In the genomic region with DNA sequence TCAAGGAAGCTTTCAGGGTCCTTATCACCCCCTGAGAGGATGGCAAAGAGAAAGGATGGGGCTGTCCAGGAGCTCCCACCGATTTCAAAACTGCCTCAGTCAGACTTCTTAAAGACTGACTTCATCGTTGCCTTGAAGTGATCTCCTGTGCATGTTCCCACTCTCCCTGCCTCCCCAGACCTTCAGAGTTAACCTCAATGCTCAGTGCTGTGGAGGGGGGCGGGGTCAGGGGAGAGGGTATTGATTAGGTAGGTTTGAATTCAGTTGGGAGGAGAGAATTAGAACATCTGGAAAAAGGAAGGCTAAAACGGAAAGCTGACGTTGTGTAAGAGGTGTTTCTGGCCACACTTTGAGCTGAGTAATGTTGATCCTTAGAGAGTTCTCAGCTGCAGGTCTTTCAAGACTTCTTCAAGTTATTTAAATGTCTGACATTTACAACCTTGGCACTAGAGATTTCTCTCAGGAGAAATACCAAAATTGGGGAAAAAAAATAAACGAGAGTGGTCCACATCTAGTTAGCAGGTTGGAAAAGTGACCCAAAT, we compare ENCODE assay signal across 18 cellular contexts.
DNase-seq lines count a peak whose midpoint lies in the region; ATAC-seq, FAIRE-seq and TF ChIP-seq lines count a peak whose summit lies in the region.
"Had no signal": no experiment of that assay in that cellular context is flagged by ENCODE, and none has a peak within 500 bp of the region (broad histone marks: within the 10 kb centered on the region; RNA-seq: fewer than 3 reads in every experiment).

No MANE protein-coding gene starts in this region.

- H3K4me1 ChIP-seq in PC-3 (ENCODE audit: insufficient read depth, low read length) (peaks cover 53% of the 10 kb centered on the region), smooth muscle cell (ENCODE audit: low read depth) (peaks cover 6% of the 10 kb centered on the region), ovary (ENCODE audit: insufficient read depth) (peaks cover 11% of the 10 kb centered on the region)

- DNase-seq in GM04503 (ENCODE audit: low read depth) (peak; percentile 27), PC-3 (no peak), fibroblast of the aortic adventitia (ENCODE audit: low read depth) (peak; percentile 74), smooth muscle cell (lab: John Stamatoyannopoulos, UW; ENCODE audit: unreplicated experiment) (no peak), ovary (no peak), HTR-8/SVneo (ENCODE audit: insufficient read length, low spot score) (no peak), DMS 273 treated with DMSO at 0.1 percent for 48 hours (lab: John Stamatoyannopoulos, UW) (no peak)
- DNase-seq: activated CD4-positive, alpha-beta T cell treated with anti-CD3 and anti-CD28 coated beads, Interleukin-2, amount 10 ng/mL, durations not matched to agents 24 days and 14 days; activated T-cell treated with anti-CD3 and anti-CD28 coated beads, Interleukin-2, amount 50 U/mL, for 24 hours; EL; esophagus squamous epithelium; mesendoderm; NCI-H2081; NCI-H774; spleen had no signal

- H3K9ac ChIP-seq in PC-3 (ENCODE audit: low read length) (no peak overlapping the region), smooth muscle cell (ENCODE audit: low read depth) (no peak overlapping the region)

- no TSS peak for BruUV-seq in PC-3 (replicated peaks; lab: Mats Ljungman, UMichigan)

- no peaks in the 10 kb centered on the region for H3F3A ChIP-seq in PC-3 (ENCODE audit: low read length, unreplicated experiment)
- H3F3A ChIP-seq in smooth muscle cell (ENCODE audit: low read depth): peaks cover 11% of the 10 kb centered on the region

- H3K4me2 ChIP-seq in PC-3 (ENCODE audit: low read length) (no peak overlapping the region), smooth muscle cell (no peak overlapping the region)

- intact Hi-C loops in PC-3 (cut with micrococcal nuclease) (loop anchor here (10.0 kb wide), 1 partner anchor 202 kb away; no protein-coding TSS in a partner anchor), ovary (cut with DNase I) (no loop called here)

- H4K20me1 ChIP-seq in PC-3 (ENCODE audit: low read length) (no peaks in the 10 kb centered on the region), smooth muscle cell (ENCODE audit: low read depth) (no peaks in the 10 kb centered on the region)

- H3K4me3 ChIP-seq in PC-3 (ENCODE audit: low read length) (no peak overlapping the region), fibroblast of the aortic adventitia (ENCODE audit: low read depth, low read length) (no peak overlapping the region), smooth muscle cell (no peak overlapping the region), ovary (no peak overlapping the region)
- H3K4me3 ChIP-seq: esophagus squamous epithelium, GM12878, spleen had no signal

- ATAC-seq in PC-3: no peak
- no peak for ATAC-seq in GM18858 (IDR thresholded peaks at IDR 0.05; ENCODE audit: unreplicated experiment)

- no peak for TF ChIP-seq POLR2A in ovary (IDR thresholded peaks at IDR 0.05)

- H3K9me2 ChIP-seq in PC-3 (replicated peaks; ENCODE audit: low read length): no peaks in the 10 kb centered on the region

- POLR2A ChIA-PET in PC-3 (lab: Charles Lee; ENCODE audit: unreplicated experiment): no interaction called here

- H3K27me3 ChIP-seq in PC-3 (ENCODE audit: low read length) (no peaks in the 10 kb centered on the region), smooth muscle cell (ENCODE audit: low read depth) (no peaks in the 10 kb centered on the region), ovary (no peaks in the 10 kb centered on the region)
- H3K27me3 ChIP-seq: esophagus squamous epithelium, spleen had no signal

- no peak for FAIRE-seq in HTR-8/SVneo (lab: Jason Lieb, UNC)
- FAIRE-seq: GM12878 had no signal

- TF ChIP-seq CTCF in PC-3 (conservative IDR thresholded peaks at IDR 0.05; ENCODE audit: low read depth, low read length) (no peak), fibroblast of the aortic adventitia (IDR thresholded peaks at IDR 0.05; ENCODE audit: insufficient read depth, low read length) (no peak), smooth muscle cell (IDR thresholded peaks at IDR 0.05; ENCODE audit: borderline replicate concordance, insufficient read depth, poor library complexity, severe bottlenecking) (no peak), ovary (IDR thresholded peaks at IDR 0.05) (no peak)

- H2AFZ ChIP-seq in PC-3 (ENCODE audit: low read length) (no peak overlapping the region), smooth muscle cell (ENCODE audit: low read depth) (no peak overlapping the region)

- CTCF ChIA-PET in PC-3 (lab: Charles Lee): no interaction called here

- H3K79me2 ChIP-seq in PC-3 (ENCODE audit: low read length): no peaks in the 10 kb centered on the region
- H3K79me2 ChIP-seq in smooth muscle cell (ENCODE audit: low read depth): no peaks in the 10 kb centered on the region

- no peaks in the 10 kb centered on the region for H3K36me3 ChIP-seq in PC-3 (ENCODE audit: low read depth, low read length)
- no peaks in the 10 kb centered on the region for H3K36me3 ChIP-seq in smooth muscle cell (ENCODE audit: low read depth)
- no peaks in the 10 kb centered on the region for H3K36me3 ChIP-seq in ovary

- WGBS in smooth muscle cell (ENCODE audit: low lambda C conversion rate): 69% methylated on average over 6 of the region's 6 CpGs
- WGBS in ovary, 3 donors: 55 to 78% (median 73%) methylated on average over 6 of the region's 6 CpGs

- no peaks in the 10 kb centered on the region for H3K9me3 ChIP-seq in PC-3 (ENCODE audit: low read length)
- H3K9me3 ChIP-seq in smooth muscle cell (replicated peaks; ENCODE audit: low read depth): no peaks in the 10 kb centered on the region
- H3K9me3 ChIP-seq in ovary: no peaks in the 10 kb centered on the region
- H3K9me3 ChIP-seq: esophagus squamous epithelium, spleen had no signal

- no peak for TF ChIP-seq EP300 in ovary (IDR thresholded peaks at IDR 0.05)

- H3K27ac ChIP-seq in PC-3 (ENCODE audit: low read length) (peak overlapping the region; percentile 95), smooth muscle cell (ENCODE audit: low read depth) (peak overlapping the region; percentile 33), ovary (no peak overlapping the region)
- H3K27ac ChIP-seq: C4-2B had no signal

Comparison
In these comparisons a context has a peak if more than half of its experiments do, and no peak if none do; other contexts are left out.
1. DNase-seq: peak in GM04503 (single experiment) and fibroblast of the aortic adventitia (single experiment); none in PC-3 (single experiment), smooth muscle cell (single experiment), ovary (0 of 5), HTR-8/SVneo (single experiment) and DMS 273 treated with DMSO at 0.1 percent for 48 hours (single experiment).
2. H3K27ac ChIP-seq: peak in PC-3 (single experiment) and smooth muscle cell (single experiment); none in ovary (0 of 2).